ENCODE assay signal across 8 cellular contexts in the genomic region with DNA sequence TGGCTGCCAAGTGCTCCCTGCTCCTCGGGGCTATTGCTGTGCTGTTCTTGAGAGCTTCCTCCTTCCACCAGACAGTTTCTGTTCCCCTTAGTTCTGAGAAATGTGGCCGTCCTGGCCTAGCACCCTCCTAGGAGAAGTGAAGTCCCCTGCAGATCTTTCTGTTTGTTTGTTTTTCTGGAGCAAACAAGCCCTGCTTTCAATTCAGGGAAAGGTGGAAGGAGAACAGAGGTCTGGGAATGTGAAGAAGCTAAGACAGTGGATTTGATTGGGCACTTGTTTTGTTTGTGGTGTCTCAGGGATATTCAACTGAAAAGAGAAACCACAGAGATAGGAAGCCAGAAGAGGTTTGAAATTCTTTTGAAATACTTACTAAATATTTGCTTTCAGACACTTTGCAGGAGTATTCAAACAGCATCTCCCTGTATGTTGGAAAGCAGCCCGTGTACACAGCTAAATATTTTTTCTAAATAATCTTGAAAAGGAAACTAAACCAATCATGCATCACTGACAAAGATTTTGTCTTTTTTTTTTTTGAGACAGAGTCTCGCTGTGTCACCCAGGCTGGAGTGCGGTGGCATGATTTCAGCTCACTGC. TPM values are rescaled to one million over a fixed set of nuclear protein-coding genes. Genes with fewer than 3 reads are reported as not detected.
DNase-seq lines count a peak whose midpoint lies in the region; ATAC-seq and TF ChIP-seq lines count a peak whose summit lies in the region.

No MANE protein-coding gene starts in this region.

- no peaks in the 10 kb centered on the region for H3F3A ChIP-seq in smooth muscle cell (ENCODE audit: low read depth)

- peak overlapping the region; percentile 87 for H2AFZ ChIP-seq in DND-41 (ENCODE audit: low read depth, low read length)
- peak overlapping the region; percentile 72 for H2AFZ ChIP-seq in smooth muscle cell (ENCODE audit: low read depth)

- no peaks in the 10 kb centered on the region for H3K36me3 ChIP-seq in DND-41 (ENCODE audit: insufficient read depth, low read length)
- no peaks in the 10 kb centered on the region for H3K36me3 ChIP-seq in esophagus squamous epithelium
- H3K36me3 ChIP-seq in smooth muscle cell (ENCODE audit: low read depth): no peaks in the 10 kb centered on the region

- H3K9me3 ChIP-seq in DND-41 (ENCODE audit: insufficient read depth, low read length, severe bottlenecking) (no peaks in the 10 kb centered on the region), T-helper 17 cell (ENCODE audit: control insufficient read depth, low read length, poor library complexity, severe bottlenecking) (no peaks in the 10 kb centered on the region), esophagus squamous epithelium (no peaks in the 10 kb centered on the region), smooth muscle cell (replicated peaks; ENCODE audit: low read depth) (no peaks in the 10 kb centered on the region)

- ATAC-seq in DND-41 (ENCODE audit: insufficient read depth, low read depth) (peak; percentile 92), GM19438 (IDR thresholded peaks at IDR 0.05; ENCODE audit: low read depth, unreplicated experiment) (peak; percentile 98), HG03439 (IDR thresholded peaks at IDR 0.05; ENCODE audit: unreplicated experiment) (peak; percentile 99), T-helper 17 cell (peak; percentile 89)

- H3K79me2 ChIP-seq in DND-41 (ENCODE audit: insufficient read depth, low read length) (no peaks in the 10 kb centered on the region), smooth muscle cell (ENCODE audit: low read depth) (no peaks in the 10 kb centered on the region)

- no peak for TF ChIP-seq POLR2A in esophagus squamous epithelium (IDR thresholded peaks at IDR 0.05)

- DNase-seq in DND-41 (peak; percentile 59), T-helper 17 cell (no peak), esophagus squamous epithelium (lab: John Stamatoyannopoulos, UW) (peak; percentile 4), smooth muscle cell (lab: John Stamatoyannopoulos, UW; ENCODE audit: unreplicated experiment) (no peak), NCI-H748 (lab: John Stamatoyannopoulos, UW; ENCODE audit: unreplicated experiment) (no peak)
- DNase-seq in stimulated activated naive CD4-positive, alpha-beta T cell treated with Interleukin-2 at 50 U/mL for 16 hours (lab: John Stamatoyannopoulos, UW): no peak

- peaks cover 12% of the 10 kb centered on the region for H3K4me1 Mint-ChIP-seq in T-helper 17 cell

- H3K27ac ChIP-seq in DND-41 (ENCODE audit: low read length): peak overlapping the region; percentile 92
- peak overlapping the region; percentile 61 to 82 (median 77) for H3K27ac ChIP-seq in esophagus squamous epithelium
- H3K27ac ChIP-seq in smooth muscle cell (ENCODE audit: low read depth): no peak overlapping the region

- H3K4me3 ChIP-seq in DND-41 (ENCODE audit: low read depth in 1 of 2, low read length in 2 of 2) (peak overlapping the region; percentile 3 to 50; a peak in 3 of 4 replicates), esophagus squamous epithelium (peak overlapping the region in 3 of 4 donors; percentile 8 to 20 (median 17)), smooth muscle cell (no peak overlapping the region)

- H3K4me2 ChIP-seq in DND-41 (ENCODE audit: insufficient read depth, low read length) (peak overlapping the region; percentile 68), smooth muscle cell (peak overlapping the region; percentile 29)

- H3K4me3 Mint-ChIP-seq in T-helper 17 cell: peak overlapping the region; percentile 88

- TF ChIP-seq CTCF in DND-41 (IDR thresholded peaks at IDR 0.05; ENCODE audit: borderline replicate concordance, extremely low read depth, low read length, poor library complexity, severe bottlenecking) (no peak), esophagus squamous epithelium (IDR thresholded peaks at IDR 0.05) (no peak), smooth muscle cell (IDR thresholded peaks at IDR 0.05; ENCODE audit: borderline replicate concordance, insufficient read depth, poor library complexity, severe bottlenecking) (no peak)

- H3K27ac Mint-ChIP-seq in T-helper 17 cell: peak overlapping the region; percentile 87

- peaks cover 28% of the 10 kb centered on the region for H3K4me1 ChIP-seq in DND-41 (ENCODE audit: insufficient read depth, low read length)
- H3K4me1 ChIP-seq in esophagus squamous epithelium: peaks cover 5 to 50% (median 8%) of the 10 kb centered on the region in 3 donors
- no peaks in the 10 kb centered on the region for H3K4me1 ChIP-seq in smooth muscle cell (ENCODE audit: low read depth)

- H3K36me3 Mint-ChIP-seq in T-helper 17 cell (ENCODE audit: low read depth): no peaks in the 10 kb centered on the region

- 27 to 34% methylated on average over 5 of the region's 5 CpGs for WGBS in esophagus squamous epithelium, 2 donors
- WGBS in smooth muscle cell (ENCODE audit: low lambda C conversion rate): 61% methylated on average over 5 of the region's 5 CpGs

- H4K20me1 ChIP-seq in DND-41 (ENCODE audit: insufficient read depth, low read length): no peaks in the 10 kb centered on the region
- H4K20me1 ChIP-seq in smooth muscle cell (ENCODE audit: low read depth): no peaks in the 10 kb centered on the region

- H3K27me3 ChIP-seq in DND-41 (ENCODE audit: insufficient read depth, low read length, poor library complexity): no peaks in the 10 kb centered on the region
- no peaks in the 10 kb centered on the region for H3K27me3 ChIP-seq in esophagus squamous epithelium
- H3K27me3 ChIP-seq in smooth muscle cell (ENCODE audit: low read depth): no peaks in the 10 kb centered on the region

- H3K27me3 Mint-ChIP-seq in T-helper 17 cell: no peaks in the 10 kb centered on the region

- H3K9ac ChIP-seq in DND-41 (ENCODE audit: low read depth, low read length): peak overlapping the region; percentile 57
- no peak overlapping the region for H3K9ac ChIP-seq in smooth muscle cell (ENCODE audit: low read depth)

- intact Hi-C loops in esophagus squamous epithelium (cut with DNase I): no loop called here

RNA-seq across cellular contexts. Expression of a gene that starts 36.5 kb away (rescaled TPM):
- 10 to 100 TPM; 77.3 to 91.1 TPM for total RNA-seq in T-helper 17 cell
- 10 to 100 TPM in 3 of 4 donors, 1 to 10 TPM in 1; 4.4 to 34.0 (median 11.7) TPM for total RNA-seq in esophagus squamous epithelium
- total RNA-seq in smooth muscle cell: 18.3 and 22.5 TPM in 2 replicates
- 11.8 and 16.8 TPM in 2 replicates for polyA plus RNA-seq in smooth muscle cell

RNA-seq across cellular contexts. Expression of a gene that starts 57.8 kb away (rescaled TPM):
- total RNA-seq in T-helper 17 cell (10 to 100 TPM; 15.5 to 28.3 TPM), esophagus squamous epithelium (10 to 100 TPM; 20.7 to 41.1 (median 28.7) TPM), smooth muscle cell (0.45 and 0.58 TPM in 2 replicates)
- 0.39 and 1.3 TPM in 2 replicates for polyA plus RNA-seq in smooth muscle cell

Comparison
In these comparisons a context has a peak if more than half of its experiments do, and no peak if none do; other contexts are left out.
1. DNase-seq: peak in DND-41 (single experiment) and esophagus squamous epithelium (single experiment); none in T-helper 17 cell (0 of 3), smooth muscle cell (single experiment), stimulated activated naive CD4-positive, alpha-beta T cell treated with Interleukin-2 at 50 U/mL for 16 hours (single experiment) and NCI-H748 (single experiment).
2. RNA of a gene that starts 57.8 kb away (total RNA-seq): 20.7 to 41.1 TPM in esophagus squamous epithelium and 15.5 to 28.3 TPM in T-helper 17 cell; 0.45 to 0.58 TPM in smooth muscle cell; every median in the first group is over 10 times any median in the second.
3. Peak in every context shown above with its lines, with median percentiles within 50 percentile points of each other: ATAC-seq.